ENCODE assay signal across 7 cellular contexts in genomic region chr6:26249709-26249958, GRCh38.
DNase-seq lines count a peak whose midpoint lies in the region; ATAC-seq and TF ChIP-seq lines count a peak whose summit lies in the region.

No MANE protein-coding gene starts in this region.

- peak overlapping the region; percentile 88 to 100 (median 96) for H3K4me3 Mint-ChIP-seq in naive thymus-derived CD4-positive, alpha-beta T cell

- no peaks in the 10 kb centered on the region for H3K9me3 ChIP-seq in naive thymus-derived CD4-positive, alpha-beta T cell (ENCODE audit: control insufficient read depth in 2 of 3, low read length in 3 of 3)

- H3K4me1 Mint-ChIP-seq in naive thymus-derived CD4-positive, alpha-beta T cell: peaks cover 20 to 43% (median 39%) of the 10 kb centered on the region in 7 donors

- ATAC-seq in GM21737 (IDR thresholded peaks at IDR 0.05; ENCODE audit: unreplicated experiment): peak; percentile 21
- peak; percentile 51 for ATAC-seq in naive thymus-derived CD4-positive, alpha-beta T cell

- peak overlapping the region in 57 of 59 donors; percentile 1 to 71 (median 50) for H3K4me3 ChIP-seq in dorsolateral prefrontal cortex
- H3K4me3 ChIP-seq in naive thymus-derived CD4-positive, alpha-beta T cell (ENCODE audit: low read length): peak overlapping the region; percentile 84

- H3K27ac ChIP-seq in dorsolateral prefrontal cortex: peak overlapping the region in 30 of 59 donors; percentile 1 to 83 (median 42)
- H3K27ac ChIP-seq in naive thymus-derived CD4-positive, alpha-beta T cell (ENCODE audit: low read depth, low read length): peak overlapping the region; percentile 71

- peak; percentile 50 for TF ChIP-seq POLR2A in GM15510 (IDR thresholded peaks at IDR 0.05; ENCODE audit: borderline replicate concordance, extremely low read depth, insufficient read length)

- no peaks in the 10 kb centered on the region for H3K9me3 Mint-ChIP-seq in naive thymus-derived CD4-positive, alpha-beta T cell

- no peaks in the 10 kb centered on the region for H3K27me3 Mint-ChIP-seq in naive thymus-derived CD4-positive, alpha-beta T cell

- peak overlapping the region; percentile 85 to 97 (median 94) for H3K27ac Mint-ChIP-seq in naive thymus-derived CD4-positive, alpha-beta T cell

- TF ChIP-seq CTCF in dorsolateral prefrontal cortex (IDR thresholded peaks at IDR 0.05 in 54 of 56, conservative IDR thresholded peaks at IDR 0.05 in 2 of 56; ENCODE audit: low read depth in 1 of 56, partially characterized antibody in 56 of 56): no peak

- DNase-seq in NCI-H345 (lab: John Stamatoyannopoulos, UW) (peak; percentile 73), dorsolateral prefrontal cortex (peak in 1 of 10 donors; percentile 35), medulla oblongata (ENCODE audit: extremely low spot score) (no peak)
- peak in 1 of 9 donors; percentile 50 for DNase-seq in naive thymus-derived CD4-positive, alpha-beta T cell
- no peak for DNase-seq in stimulated activated CD4-positive, alpha-beta T cell treated with anti-CD3 and anti-CD28 coated beads, Interleukin-12 subunit alpha, Interleukin-12 subunit beta, amount 100 ng/mL, for 4 hours

- CTCF ChIA-PET in naive thymus-derived CD4-positive, alpha-beta T cell (lab: Charles Lee): interaction anchor here (0.7 to 3.3 kb wide), 6 partner anchors 16 to 319 kb away, joined by 3 to 49 read pairs (median 4); a partner anchor contains a TSS

- H3K4me1 ChIP-seq in naive thymus-derived CD4-positive, alpha-beta T cell (ENCODE audit: control insufficient read depth in 2 of 2, insufficient read depth in 2 of 2, low read length in 2 of 2): peaks cover 4 to 19% of the 10 kb centered on the region in 2 donors

- POLR2A ChIA-PET in naive thymus-derived CD4-positive, alpha-beta T cell (lab: Charles Lee): interaction anchor here (0.6 to 4.4 kb wide), 27 partner anchors 7 to 1644 kb away, joined by 3 to 75 read pairs (median 9); partner anchors contain the start of gene HMGN4

- intact Hi-C loops in dorsolateral prefrontal cortex (cut with DNase I): no loop called here
- intact Hi-C loops in naive thymus-derived CD4-positive, alpha-beta T cell (cut with micrococcal nuclease): loop anchor here in 1 of 2 donors (1.0 kb wide), 1 partner anchor 9 kb away; a partner anchor contains a TSS

- peaks cover 0 to 92% (median 64%) of the 10 kb centered on the region in 45 donors for H3K27me3 ChIP-seq in dorsolateral prefrontal cortex
- H3K27me3 ChIP-seq in naive thymus-derived CD4-positive, alpha-beta T cell (ENCODE audit: control insufficient read depth in 2 of 2, insufficient read depth in 2 of 2, low read length in 2 of 2): no peaks in the 10 kb centered on the region

- peaks cover 0 to 8% (median 0%) of the 10 kb centered on the region in 5 donors for H3K36me3 Mint-ChIP-seq in naive thymus-derived CD4-positive, alpha-beta T cell

- H3K36me3 ChIP-seq in naive thymus-derived CD4-positive, alpha-beta T cell (ENCODE audit: control insufficient read depth in 2 of 3, insufficient read depth in 3 of 3, low read length in 3 of 3): no peaks in the 10 kb centered on the region
